ENCODE assay signal across 18 cellular contexts in genomic region chr5:161751265-161751664, GRCh38.
DNase-seq lines count a peak whose midpoint lies in the region; ATAC-seq, FAIRE-seq and TF ChIP-seq lines count a peak whose summit lies in the region.
"Had no signal": no experiment of that assay in that cellular context is flagged by ENCODE, and none has a peak within 500 bp of the region (broad histone marks: within the 10 kb centered on the region; RNA-seq: fewer than 3 reads in every experiment).

No MANE protein-coding gene starts in this region.

- FAIRE-seq in H1 (lab: Jason Lieb, UNC) = no peak
- FAIRE-seq: A204.1, GM12878, GM18507, HTR-8/SVneo, K562 had no signal

- H3K27ac Mint-ChIP-seq in GM23338 = no peak overlapping the region
- H3K27ac Mint-ChIP-seq in activated CD4-positive, alpha-beta memory T cell treated with anti-CD3 and anti-CD28 coated beads for 36 hours = no peak overlapping the region
- H3K27ac Mint-ChIP-seq: CD14-positive monocyte, HFFc6 had no signal

- no peak overlapping the region for H3K56ac ChIP-seq in IMR-90 (ENCODE audit: extremely low read depth, insufficient read depth, low read length)
- no peak overlapping the region for H3K56ac ChIP-seq in H1 (replicated peaks; ENCODE audit: insufficient read length, low read depth, low read length)

- H3K4me1 Mint-ChIP-seq in GM23338 = no peaks in the 10 kb centered on the region
- no peaks in the 10 kb centered on the region for H3K4me1 Mint-ChIP-seq in activated CD4-positive, alpha-beta memory T cell treated with anti-CD3 and anti-CD28 coated beads for 36 hours (ENCODE audit: low read depth)
- H3K4me1 Mint-ChIP-seq: CD14-positive monocyte; CD8-positive, alpha-beta memory T cell had no signal

- H3K4me1 ChIP-seq in GM23338 (ENCODE audit: insufficient read depth) = no peaks in the 10 kb centered on the region
- no peaks in the 10 kb centered on the region for H3K4me1 ChIP-seq in IMR-90 (ENCODE audit: control insufficient read depth, insufficient read depth, low read length)
- H3K4me1 ChIP-seq in H1 (replicated peaks in 1 of 4; ENCODE audit: control insufficient read depth in 3 of 4, insufficient read depth in 4 of 4, low read length in 3 of 4) = no peaks in the 10 kb centered on the region
- H3K4me1 ChIP-seq in spleen = no peaks in the 10 kb centered on the region

- no peak overlapping the region for H3K4ac ChIP-seq in IMR-90 (ENCODE audit: low read depth, low read length)
- no peak overlapping the region for H3K4ac ChIP-seq in H1 (replicated peaks; ENCODE audit: insufficient read length, low read depth, low read length)

- no TSS peak for BruUV-seq in IMR-90 (replicated peaks; lab: Mats Ljungman, UMichigan)

- H3K27ac ChIP-seq in GM23338 (ENCODE audit: low read depth) (no peak overlapping the region), IMR-90 (ENCODE audit: insufficient read depth, low read length) (no peak overlapping the region), H1 (ENCODE audit: low read depth, low read length) (no peak overlapping the region), spleen (no peak overlapping the region)
- H3K27ac ChIP-seq: GM23248 had no signal

- H3K9me3 ChIP-seq in IMR-90 (ENCODE audit: control insufficient read depth, insufficient read depth, low read length) = peaks cover 7% of the 10 kb centered on the region
- H3K9me3 ChIP-seq in H1 (ENCODE audit: insufficient read depth in 2 of 2, low read depth in 1 of 2, low read length in 1 of 2) = no peaks in the 10 kb centered on the region
- peaks cover 0 to 13% (median 2%) of the 10 kb centered on the region in 8 donors for H3K9me3 ChIP-seq in spleen

- H3K36me3 Mint-ChIP-seq in GM23338 (ENCODE audit: low read depth) = no peaks in the 10 kb centered on the region
- no peaks in the 10 kb centered on the region for H3K36me3 Mint-ChIP-seq in activated CD4-positive, alpha-beta memory T cell treated with anti-CD3 and anti-CD28 coated beads for 36 hours
- H3K36me3 Mint-ChIP-seq: CD14-positive monocyte; CD8-positive, alpha-beta memory T cell had no signal

- peaks cover 3% of the 10 kb centered on the region; the same call in 2 of the 3 replicates for H3K9me3 Mint-ChIP-seq in GM23338
- H3K9me3 Mint-ChIP-seq in activated CD4-positive, alpha-beta memory T cell treated with anti-CD3 and anti-CD28 coated beads for 36 hours = peaks cover 11% of the 10 kb centered on the region

- H3K18ac ChIP-seq in IMR-90 (ENCODE audit: low read depth, low read length) (no peak overlapping the region), H1 (ENCODE audit: extremely low read depth, low read length) (no peak overlapping the region)

- TF ChIP-seq POLR2A in IMR-90 (IDR thresholded peaks at IDR 0.05; ENCODE audit: low read depth, low read length) = no peak
- no peak for TF ChIP-seq POLR2A in H1 (IDR thresholded peaks at IDR 0.05; ENCODE audit: control extremely low read depth in 1 of 2, low read depth in 2 of 2, low read length in 2 of 2)
- TF ChIP-seq POLR2A in spleen (IDR thresholded peaks at IDR 0.05) = no peak

- 60% methylated on average over 1 of the region's 10 CpGs; no CpG with 5 or more reads in 1 of the 2 experiments for WGBS in IMR-90 (ENCODE audit: extremely low coverage in 2 of 2, insufficient read length in 1 of 2), 2 experiments
- WGBS in H1 (ENCODE audit: extremely low coverage in 1 of 2, insufficient coverage in 1 of 2, insufficient read length in 1 of 2, insufficient replicate concordance in 2 of 2, low coverage in 1 of 2, low lambda C conversion rate in 2 of 2, missing lambda C conversion rate in 1 of 2), 2 experiments = 95% methylated on average over 10 of the region's 10 CpGs; no CpG with 5 or more reads in 1 of the 2 experiments
- WGBS in spleen, 5 donors = 79 to 85% (median 82%) methylated on average over 10 of the region's 10 CpGs

- no peak for ATAC-seq in GM23338
- ATAC-seq in IMR-90 (ENCODE audit: low read depth) = no peak
- ATAC-seq: GM12878, K562 had no signal

- H3K36me3 ChIP-seq in GM23338 (ENCODE audit: insufficient read depth) (no peaks in the 10 kb centered on the region), IMR-90 (ENCODE audit: control insufficient read depth, insufficient read depth, low read length) (no peaks in the 10 kb centered on the region), H1 (ENCODE audit: control insufficient read depth in 2 of 4, insufficient read depth in 4 of 4, low read length in 3 of 4) (no peaks in the 10 kb centered on the region), spleen (no peaks in the 10 kb centered on the region)

- H3K27me3 ChIP-seq in GM23338 (ENCODE audit: insufficient read depth) (no peaks in the 10 kb centered on the region), IMR-90 (ENCODE audit: control insufficient read depth, insufficient read depth, low read length) (no peaks in the 10 kb centered on the region), H1 (replicated peaks in 1 of 4; ENCODE audit: control insufficient read depth in 3 of 4, extremely low read depth in 1 of 4, insufficient read depth in 3 of 4, low read length in 3 of 4) (no peaks in the 10 kb centered on the region), spleen (replicated peaks in 1 of 7) (no peaks in the 10 kb centered on the region)

- dilution Hi-C loops in IMR-90 (cut with HindIII; ENCODE audit: low sequenced_read_pairs, unreplicated experiment) = no loop called here

- H3K27me3 Mint-ChIP-seq in GM23338 (ENCODE audit: insufficient read depth, low read depth, poor library complexity) = peaks cover 3% of the 10 kb centered on the region
- H3K27me3 Mint-ChIP-seq in activated CD4-positive, alpha-beta memory T cell treated with anti-CD3 and anti-CD28 coated beads for 36 hours = no peaks in the 10 kb centered on the region
- H3K27me3 Mint-ChIP-seq: CD8-positive, alpha-beta memory T cell had no signal

- H2BK5ac ChIP-seq in IMR-90 (ENCODE audit: low read depth, low read length, poor library complexity, severe bottlenecking) (no peak overlapping the region), H1 (ENCODE audit: low read depth, low read length) (no peak overlapping the region)

- TF ChIP-seq CTCF in GM23338 (conservative IDR thresholded peaks at IDR 0.05; ENCODE audit: low read depth in 2 of 2) = peak; percentile 12 to 31; a peak in 1 of 4 replicates
- TF ChIP-seq CTCF in IMR-90 (conservative IDR thresholded peaks at IDR 0.05; ENCODE audit: low read depth, low read length) = no peak
- no peak for TF ChIP-seq CTCF in H1 (IDR thresholded peaks at IDR 0.05; ENCODE audit: control extremely low read depth in 1 of 3, insufficient read depth in 1 of 3, low read depth in 1 of 3, low read length in 3 of 3)
- TF ChIP-seq CTCF in spleen (IDR thresholded peaks at IDR 0.05 in 8 of 11, conservative IDR thresholded peaks at IDR 0.05 in 3 of 11) = no peak

- H3K4me2 ChIP-seq in GM23338 = no peak overlapping the region
- no peak overlapping the region for H3K4me2 ChIP-seq in IMR-90 (ENCODE audit: low read depth, low read length)
- H3K4me2 ChIP-seq in H1 (ENCODE audit: insufficient read depth in 1 of 2, low read depth in 2 of 2, low read length in 2 of 2) = no peak overlapping the region

- intact Hi-C loops in IMR-90 (cut with micrococcal nuclease) (no loop called here), spleen (cut with DNase I; ENCODE audit: low total_unique reads) (no loop called here)
- intact Hi-C loops in activated CD4-positive, alpha-beta memory T cell treated with anti-CD3 and anti-CD28 coated beads for 36 hours (cut with micrococcal nuclease) = no loop called here

- H3K14ac ChIP-seq in IMR-90 (replicated peaks; ENCODE audit: low read depth, low read length) (no peak overlapping the region), H1 (ENCODE audit: insufficient read length) (no peak overlapping the region)

- H3K9me2 ChIP-seq in GM23338 (ENCODE audit: insufficient read depth) = 0 out of 2 replicates have a peak, but pooled peaks cover 3% of the 10 kb centered on the region

- no peak overlapping the region for H2BK12ac ChIP-seq in H1 (ENCODE audit: low read depth, low read length)

- no peak for TF ChIP-seq EP300 in H1 (IDR thresholded peaks at IDR 0.05; ENCODE audit: borderline replicate concordance in 1 of 2, low read depth in 2 of 2, low read length in 2 of 2)

- no peak overlapping the region for H3K23ac ChIP-seq in IMR-90 (ENCODE audit: low read depth, low read length)
- no peak overlapping the region for H3K23ac ChIP-seq in H1 (ENCODE audit: insufficient read length)

- POLR2A ChIA-PET in IMR-90 (lab: Charles Lee; ENCODE audit: unreplicated experiment) (no interaction called here), H1 (lab: Charles Lee; ENCODE audit: partially characterized antibody) (no interaction called here)
- POLR2A ChIA-PET in activated CD4-positive, alpha-beta memory T cell treated with anti-CD3 and anti-CD28 coated beads for 36 hours (lab: Charles Lee) = no interaction called here

- no peak overlapping the region for H4K5ac ChIP-seq in IMR-90 (ENCODE audit: low read depth, low read length)
- no peak overlapping the region for H4K5ac ChIP-seq in H1 (ENCODE audit: insufficient read length, low read depth, low read length)

- H2AK9ac ChIP-seq in IMR-90 (replicated peaks; ENCODE audit: low read depth, low read length, poor library complexity) = no peak overlapping the region

- H3K79me1 ChIP-seq in IMR-90 (ENCODE audit: low read depth in 1 of 2, low read length in 2 of 2) (no peaks in the 10 kb centered on the region), H1 (ENCODE audit: low read depth, low read length) (no peaks in the 10 kb centered on the region)

- H4K20me1 ChIP-seq in GM23338 (replicated peaks; ENCODE audit: insufficient read depth) (no peaks in the 10 kb centered on the region), IMR-90 (ENCODE audit: insufficient read depth, low read length) (no peaks in the 10 kb centered on the region), H1 (replicated peaks in 1 of 2; ENCODE audit: control insufficient read depth in 1 of 2, insufficient read depth in 2 of 2, low read length in 2 of 2) (no peaks in the 10 kb centered on the region)

- no peaks in the 10 kb centered on the region for H3K9me1 ChIP-seq in IMR-90 (ENCODE audit: insufficient read depth, low read length)

- H2BK15ac ChIP-seq in IMR-90 (ENCODE audit: low read depth, low read length) (no peak overlapping the region), H1 (ENCODE audit: low read length) (no peak overlapping the region)

- in situ Hi-C loops in IMR-90 (cut with MboI; ENCODE audit: low sequenced_read_pairs) = no loop called here

- no peak overlapping the region for H2BK120ac ChIP-seq in IMR-90 (ENCODE audit: low read depth, low read length)
- no peak overlapping the region for H2BK120ac ChIP-seq in H1 (replicated peaks; ENCODE audit: low read depth, low read length)

- DNase-seq in GM23338 (ENCODE audit: low spot score) (peak; percentile 21), IMR-90 (no peak), H1 (ENCODE audit: low read depth in 1 of 2, low spot score in 2 of 2) (no peak), spleen (peak; percentile 39), NCI-H2029 (lab: John Stamatoyannopoulos, UW) (no peak)
- no peak for DNase-seq in activated CD4-positive, alpha-beta memory T cell treated with anti-CD3 and anti-CD28 coated beads for 36 hours
- DNase-seq in activated CD4-positive, alpha-beta T cell treated with anti-CD3 and anti-CD28 coated beads, Interleukin-2, amount 50 U/mL, for 1 hour = no peak
- DNase-seq: CD8-positive, alpha-beta memory T cell; DMS53; GM23248; HCEC 1CT; HFFc6 had no signal

- no peak overlapping the region for H3K4me3 Mint-ChIP-seq in GM23338
- H3K4me3 Mint-ChIP-seq in activated CD4-positive, alpha-beta memory T cell treated with anti-CD3 and anti-CD28 coated beads for 36 hours = no peak overlapping the region
- H3K4me3 Mint-ChIP-seq: CD14-positive monocyte; CD8-positive, alpha-beta memory T cell; HFFc6 had no signal

- H2AFZ ChIP-seq in GM23338 = no peak overlapping the region
- no peak overlapping the region for H2AFZ ChIP-seq in IMR-90 (replicated peaks; ENCODE audit: low read length, poor library complexity)
- H2AFZ ChIP-seq in H1 (ENCODE audit: low read length) = 0 out of 2 replicates have a peak overlapping the region, but pooled peaks have one; percentile 10
- H2AFZ ChIP-seq: GM23248 had no signal

- no peaks in the 10 kb centered on the region for H3K79me2 ChIP-seq in GM23338 (replicated peaks; ENCODE audit: insufficient read depth)
- no peaks in the 10 kb centered on the region for H3K79me2 ChIP-seq in H1 (ENCODE audit: control insufficient read depth in 1 of 2, insufficient read depth in 2 of 2, low read length in 2 of 2)

- H2AK5ac ChIP-seq in IMR-90 (ENCODE audit: low read depth, low read length) = no peak overlapping the region
- no peak overlapping the region for H2AK5ac ChIP-seq in H1 (ENCODE audit: low read depth, low read length)

- H2BK20ac ChIP-seq in IMR-90 (ENCODE audit: low read depth, low read length) (no peak overlapping the region), H1 (ENCODE audit: low read length) (no peak overlapping the region)

- TF ChIP-seq RAD21 in IMR-90 (IDR thresholded peaks at IDR 0.05; ENCODE audit: low read length) (no peak), H1 (IDR thresholded peaks at IDR 0.05 in 1 of 2, conservative IDR thresholded peaks at IDR 0.05 in 1 of 2; ENCODE audit: low read depth in 2 of 2, low read length in 2 of 2) (peak; percentile 37 to 43)

- CTCF ChIA-PET in IMR-90 (lab: Yijun Ruan, JAX) (no interaction called here), H1 (lab: Charles Lee; ENCODE audit: partially characterized antibody) (interaction anchor here (0.7 to 1.3 kb wide), 2 partner anchors 95 to 131 kb away, joined by 3 read pairs; no protein-coding TSS in a partner anchor)
- CTCF ChIA-PET in activated CD4-positive, alpha-beta memory T cell treated with anti-CD3 and anti-CD28 coated beads for 36 hours (lab: Charles Lee) = no interaction called here

- no peaks in the 10 kb centered on the region for H3F3A ChIP-seq in GM23338 (replicated peaks; ENCODE audit: low read depth)

- H4K8ac ChIP-seq in IMR-90 (ENCODE audit: low read depth in 2 of 2, low read length in 2 of 2) (no peak overlapping the region), H1 (ENCODE audit: extremely low read depth, insufficient read depth, low read length) (no peak overlapping the region)

- no peak overlapping the region for H3K9ac ChIP-seq in IMR-90 (ENCODE audit: low read depth, low read length)
- H3K9ac ChIP-seq in H1 (replicated peaks in 1 of 4; ENCODE audit: extremely low read depth in 1 of 4, low read depth in 3 of 4, low read length in 3 of 4) = no peak overlapping the region
- H3K9ac ChIP-seq: GM23248 had no signal

- H3K4me3 ChIP-seq in GM23338 (no peak overlapping the region), IMR-90 (ENCODE audit: insufficient read depth, low read depth, low read length) (no peak overlapping the region), H1 (ENCODE audit: extremely low read depth in 1 of 4, insufficient read depth in 2 of 4, low read depth in 3 of 4, low read length in 4 of 4) (no peak overlapping the region), spleen (no peak overlapping the region)
- H3K4me3 ChIP-seq: GM12878, GM23248, K562 had no signal

- no peaks in the 10 kb centered on the region for H3K23me2 ChIP-seq in H1 (ENCODE audit: low read depth, low read length)

- no peak overlapping the region for H4K91ac ChIP-seq in IMR-90 (ENCODE audit: insufficient read depth, low read depth, low read length)
- no peak overlapping the region for H4K91ac ChIP-seq in H1 (replicated peaks; ENCODE audit: insufficient read length, low read length)

Comparison
In these comparisons a context has a peak if more than half of its experiments do, and no peak if none do; other contexts are left out.
1. DNase-seq: peak in GM23338 (single experiment) and spleen (single experiment); none in IMR-90 (single experiment), H1 (0 of 2), NCI-H2029 (single experiment), activated CD4-positive, alpha-beta memory T cell treated with anti-CD3 and anti-CD28 coated beads for 36 hours (single experiment) and activated CD4-positive, alpha-beta T cell treated with anti-CD3 and anti-CD28 coated beads, Interleukin-2, amount 50 U/mL, for 1 hour (single experiment).
2. CTCF ChIP-seq: peak in GM23338 (2 of 2); none in IMR-90 (single experiment), H1 (0 of 3) and spleen (0 of 11).